ENCODE assay signal across 8 cellular contexts in genomic region chr7:29189743-29190201, GRCh38. TPM values are rescaled to one million over a fixed set of nuclear protein-coding genes. Genes with fewer than 3 reads are reported as not detected.
DNase-seq lines count a peak whose midpoint lies in the region; ATAC-seq, FAIRE-seq and TF ChIP-seq lines count a peak whose summit lies in the region.

No MANE protein-coding gene starts in this region.

- H3K27me3 ChIP-seq in MM.1S (replicated peaks; ENCODE audit: insufficient read depth, low read length): no peaks in the 10 kb centered on the region
- peaks cover 32% of the 10 kb centered on the region for H3K27me3 ChIP-seq in SJSA1 (replicated peaks)
- no peaks in the 10 kb centered on the region for H3K27me3 ChIP-seq in small intestine (ENCODE audit: control insufficient read depth in 2 of 2, insufficient read depth in 2 of 2, low read length in 2 of 2)

- CTCF ChIA-PET in A549 (lab: Yijun Ruan, JAX): interaction anchor here (0.6 to 7.7 kb wide), 47 partner anchors 8 to 798 kb away, joined by 3 to 83 read pairs (median 4); no protein-coding TSS in a partner anchor

- TF ChIP-seq EP300 in A549 (IDR thresholded peaks at IDR 0.05): no peak

- TF ChIP-seq RAD21 in A549 (conservative IDR thresholded peaks at IDR 0.05 in 1 of 2, IDR thresholded peaks at IDR 0.05 in 1 of 2): peak; percentile 58 to 70

- DNase-seq in A549 (ENCODE audit: low read depth in 1 of 2, low spot score in 1 of 2) (peak; percentile 36 to 40), MM.1S (peak; percentile 69), SJSA1 (ENCODE audit: low read depth in 1 of 2, low spot score in 2 of 2) (peak; percentile 10 to 47), anterior cingulate cortex (lab: John Stamatoyannopoulos, UW) (peak in 54 of 58 donors; percentile 4 to 73 (median 38)), iPS DF 19.7 (ENCODE audit: low read depth, low spot score) (peak; percentile 91), small intestine (peak; percentile 70)

- H3K4me3 ChIP-seq in A549 (no peak overlapping the region; the same call in 2 of the 3 replicates), MM.1S (ENCODE audit: low read length) (no peak overlapping the region), SJSA1 (no peak overlapping the region), small intestine (ENCODE audit: low read depth in 1 of 2, low read length in 2 of 2) (no peak overlapping the region)

- no peak overlapping the region for H3K9ac ChIP-seq in MM.1S (ENCODE audit: low read length)

- peak; percentile 66 for TF ChIP-seq CTCF in A549 (IDR thresholded peaks at IDR 0.05)
- TF ChIP-seq CTCF in MM.1S (IDR thresholded peaks at IDR 0.05; ENCODE audit: low read length): peak; percentile 85

- no peaks in the 10 kb centered on the region for H3K79me2 ChIP-seq in MM.1S (ENCODE audit: low read length)

- no peaks in the 10 kb centered on the region for H3F3A ChIP-seq in MM.1S (ENCODE audit: insufficient read depth, low read length)

- H3K36me3 ChIP-seq in MM.1S (replicated peaks; ENCODE audit: insufficient read depth, low read length) (no peaks in the 10 kb centered on the region), SJSA1 (no peaks in the 10 kb centered on the region), small intestine (ENCODE audit: control insufficient read depth in 2 of 2, insufficient read depth in 2 of 2, low read length in 2 of 2) (no peaks in the 10 kb centered on the region)

- H3K9me3 ChIP-seq in A549 (no peaks in the 10 kb centered on the region), MM.1S (replicated peaks; ENCODE audit: insufficient read depth, low read length) (no peaks in the 10 kb centered on the region), SJSA1 (replicated peaks) (no peaks in the 10 kb centered on the region), small intestine (ENCODE audit: control insufficient read depth, low read depth) (no peaks in the 10 kb centered on the region)

- H3K4me2 ChIP-seq in A549 (peak overlapping the region; percentile 35), MM.1S (ENCODE audit: low read depth, low read length) (peak overlapping the region; percentile 51; the same call in 1 of the 2 replicates)

- no peak for TF ChIP-seq POLR2A in A549 (IDR thresholded peaks at IDR 0.05; ENCODE audit: low read length)

- no peak overlapping the region for H3K27ac ChIP-seq in A549
- H3K27ac ChIP-seq in MM.1S (ENCODE audit: low read length): no peak overlapping the region
- no peak overlapping the region for H3K27ac ChIP-seq in SJSA1
- H3K27ac ChIP-seq in small intestine (ENCODE audit: low read depth in 1 of 2, low read length in 1 of 2): no peak overlapping the region

- POLR2A ChIA-PET in A549 (lab: Yijun Ruan, JAX): no interaction called here

- no peaks in the 10 kb centered on the region for H3K9me2 ChIP-seq in MM.1S (replicated peaks; ENCODE audit: insufficient read depth, low read length)

- no peak for FAIRE-seq in A549 (lab: Jason Lieb, UNC)
- no peak for FAIRE-seq in small intestine (lab: Jason Lieb, UNC)

- WGBS in A549 (ENCODE audit: missing lambda C conversion rate): 20% methylated on average over 11 of the region's 16 CpGs
- WGBS in small intestine, 3 donors: 6 to 11% (median 10%) methylated on average over 16 of the region's 16 CpGs

- no peak overlapping the region for H2AFZ ChIP-seq in MM.1S (ENCODE audit: low read length)

- no peaks in the 10 kb centered on the region for H4K20me1 ChIP-seq in MM.1S (ENCODE audit: insufficient read depth, low read length)

- peak; percentile 84 to 92 for ATAC-seq in A549
- ATAC-seq in GM18498 (IDR thresholded peaks at IDR 0.05; ENCODE audit: unreplicated experiment): peak; percentile 83
- ATAC-seq in HG02840 (IDR thresholded peaks at IDR 0.05; ENCODE audit: low FRiP score, unreplicated experiment): no peak

- H3K4me1 ChIP-seq in A549 (no peaks in the 10 kb centered on the region; the same call in 2 of the 3 replicates), MM.1S (ENCODE audit: low read length) (no peaks in the 10 kb centered on the region), SJSA1 (replicated peaks) (peaks cover 14% of the 10 kb centered on the region), small intestine (ENCODE audit: control insufficient read depth in 2 of 2, insufficient read depth in 1 of 2, low read depth in 1 of 2, low read length in 1 of 2) (no peaks in the 10 kb centered on the region)

TF ChIP-seq in A549, 52 proteins besides CTCF, POLR2A, EP300 and RAD21:
- peak; percentile 70 for TF ChIP-seq SMC3 (IDR thresholded peaks at IDR 0.05)
- no peak for TF ChIP-seq HOXA7 (CRISPR knock-in tag; IDR thresholded peaks at IDR 0.05)

RNA-seq across cellular contexts. Expression of gene CHN2, which starts 4.8 kb away (rescaled TPM):
- 0.06 and 0.24 TPM in 2 replicates for polyA plus RNA-seq in A549 (2011; rRNA removed)
- polyA plus RNA-seq in A549 (2012; cell fraction: cytosol; rRNA removed): not detected in 2 replicates
- not detected in 2 replicates for polyA plus RNA-seq in A549 (2012; cell fraction: nucleus; rRNA removed)
- polyA plus RNA-seq in A549 (2017; fragmentation: RNase III; extraction: RNeasy Plus Mini Kit Qiagen cat#74134 plus additional on column Dnase treatment): not detected in 3 replicates
- 0.10 TPM in 1 of 2 replicates, not detected in the other for polyA minus RNA-seq in A549 (2011; rRNA and poly(A)+ RNA removed)
- 0.21 TPM in 1 of 2 replicates, not detected in the other for total RNA-seq in SJSA1 (2014; rRNA removed; shearing (Covaris generic))
- polyA plus RNA-seq in small intestine: 100 to 1,000 TPM in 1 of 3 donors, 10 to 100 TPM in 2; 22.3 to 124 (median 61.3) TPM

RNA-seq across cellular contexts. Expression of gene CPVL, which starts 43.4 kb away (rescaled TPM):
- not detected in 2 replicates for polyA plus RNA-seq in A549 (2011; rRNA removed)
- polyA plus RNA-seq in A549 (2012; cell fraction: cytosol; rRNA removed): 0.01 TPM in 1 of 2 replicates, not detected in the other
- polyA plus RNA-seq in A549 (2012; cell fraction: nucleus; rRNA removed): not detected in 2 replicates
- 0.05 to 0.17 TPM (median 0.15 TPM) in 3 replicates for polyA plus RNA-seq in A549 (2017; fragmentation: RNase III; extraction: RNeasy Plus Mini Kit Qiagen cat#74134 plus additional on column Dnase treatment)
- polyA minus RNA-seq in A549 (2011; rRNA and poly(A)+ RNA removed): not detected in 2 replicates
- total RNA-seq in SJSA1 (2014; rRNA removed; shearing (Covaris generic)): 1.6 and 2.7 TPM in 2 replicates
- 10 to 100 TPM in 1 of 3 donors, 1 to 10 TPM in 2; 1.8 to 15.8 (median 6.5) TPM for polyA plus RNA-seq in small intestine

Comparison
In these comparisons a context has a peak if more than half of its experiments do, and no peak if none do; other contexts are left out.
1. DNase-seq: peak in every context shown above with its lines; median percentile 91 in iPS DF 19.7; 70 in small intestine; 69 in MM.1S; 38 in anterior cingulate cortex; 38 in A549; 28 in SJSA1.
2. RNA of gene CHN2, which starts 4.8 kb away (polyA plus RNA-seq): 22.3 to 124 TPM in small intestine; 0.06 to 0.24 TPM in A549; every median in the first group is over 10 times any median in the second.